ENCODE assay signal across 17 cellular contexts in the genomic region with DNA sequence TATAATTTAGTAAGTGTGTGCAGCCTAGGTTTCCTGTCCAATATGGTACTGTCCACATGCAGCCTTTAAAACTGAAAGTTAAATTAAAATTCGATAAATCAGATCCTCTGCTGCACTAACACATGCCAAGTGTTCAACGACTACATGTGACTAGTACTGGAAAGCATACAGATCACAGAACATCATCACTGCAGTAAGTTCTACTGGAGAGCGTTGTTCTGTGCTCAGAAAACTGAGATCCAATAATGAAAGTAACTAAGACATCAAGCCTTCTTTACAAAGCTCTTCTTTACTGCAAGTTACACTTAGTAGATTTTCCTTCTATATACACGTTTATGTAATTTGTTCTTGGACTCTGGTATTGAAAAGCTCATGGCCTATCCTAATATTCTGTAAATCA.
DNase-seq lines count a peak whose midpoint lies in the region; ATAC-seq and TF ChIP-seq lines count a peak whose summit lies in the region.
"Had no signal": no experiment of that assay in that cellular context is flagged by ENCODE, and none has a peak within 500 bp of the region (broad histone marks: within the 10 kb centered on the region; RNA-seq: fewer than 3 reads in every experiment).

No MANE protein-coding gene starts in this region.

- TF ChIP-seq RAD21 in SK-N-SH (IDR thresholded peaks at IDR 0.05; ENCODE audit: low read length): no peak

- no peaks in the 10 kb centered on the region for H3K79me2 ChIP-seq in SK-N-SH (ENCODE audit: insufficient read depth)
- H3K79me2 ChIP-seq in OCI-LY3 (ENCODE audit: low read length): no peaks in the 10 kb centered on the region

- intact Hi-C loops in naive thymus-derived CD4-positive, alpha-beta T cell (cut with micrococcal nuclease): no loop called here

- no peak for TF ChIP-seq CTCF in SK-N-SH (IDR thresholded peaks at IDR 0.05)
- TF ChIP-seq CTCF in OCI-LY3 (IDR thresholded peaks at IDR 0.05; ENCODE audit: low read depth, low read length): no peak
- no peak for TF ChIP-seq CTCF in fibroblast of the aortic adventitia (IDR thresholded peaks at IDR 0.05; ENCODE audit: insufficient read depth, low read length)

- H3K27ac ChIP-seq in SK-N-SH (ENCODE audit: low read depth in 2 of 2, low read length in 1 of 2): peak overlapping the region in 1 of 2 experiments; percentile 58; a peak in 2 of 4 replicates
- H3K27ac ChIP-seq in OCI-LY3 (ENCODE audit: low read length): no peak overlapping the region
- H3K27ac ChIP-seq in stomach smooth muscle (ENCODE audit: low read length): no peak overlapping the region
- no peak overlapping the region for H3K27ac ChIP-seq in naive thymus-derived CD4-positive, alpha-beta T cell (ENCODE audit: low read depth, low read length)
- H3K27ac ChIP-seq: KMS-11, upper lobe of right lung had no signal

- H3K36me3 ChIP-seq in SK-N-SH (replicated peaks in 1 of 2; ENCODE audit: control insufficient read depth in 1 of 2, insufficient read depth in 2 of 2, low read length in 1 of 2) (peaks cover 0 to 15% of the 10 kb centered on the region in 2 experiments), OCI-LY3 (replicated peaks; ENCODE audit: low read depth, low read length) (no peaks in the 10 kb centered on the region), stomach smooth muscle (ENCODE audit: control insufficient read depth in 2 of 2, insufficient read depth in 2 of 2, low read length in 2 of 2) (peaks cover 0 to 2% of the 10 kb centered on the region in 2 donors)
- no peaks in the 10 kb centered on the region for H3K36me3 ChIP-seq in naive thymus-derived CD4-positive, alpha-beta T cell (ENCODE audit: control insufficient read depth in 2 of 3, insufficient read depth in 3 of 3, low read length in 3 of 3)

- no peaks in the 10 kb centered on the region for H3K9me2 ChIP-seq in SK-N-SH

- H3F3A ChIP-seq in SK-N-SH (replicated peaks; ENCODE audit: insufficient read depth): no peaks in the 10 kb centered on the region

- H4K20me1 ChIP-seq in SK-N-SH (ENCODE audit: insufficient read depth) (no peaks in the 10 kb centered on the region), OCI-LY3 (ENCODE audit: insufficient read depth, low read length) (no peaks in the 10 kb centered on the region)

- TF ChIP-seq EP300 in SK-N-SH (IDR thresholded peaks at IDR 0.05; ENCODE audit: borderline replicate concordance in 1 of 2, low read depth in 1 of 2, low read length in 1 of 2): no peak

- peaks cover 0 to 20% (median 12%) of the 10 kb centered on the region in 7 donors for H3K4me1 Mint-ChIP-seq in naive thymus-derived CD4-positive, alpha-beta T cell
- H3K4me1 Mint-ChIP-seq: nephron had no signal

- H3K36me3 Mint-ChIP-seq in naive thymus-derived CD4-positive, alpha-beta T cell: peaks cover 2 to 38% (median 17%) of the 10 kb centered on the region in 5 donors

- POLR2A ChIA-PET in SK-N-SH (lab: Yijun Ruan, JAX): no interaction called here
- POLR2A ChIA-PET in naive thymus-derived CD4-positive, alpha-beta T cell (lab: Charles Lee): no interaction called here

- ATAC-seq in SK-N-SH treated with all-trans-retinoic acid at 6 μM for 48 hours: peak; percentile 52
- ATAC-seq in naive thymus-derived CD4-positive, alpha-beta T cell: no peak
- ATAC-seq: upper lobe of right lung had no signal

- H3K4me2 ChIP-seq in SK-N-SH: no peak overlapping the region
- peak overlapping the region; percentile 47 for H3K4me2 ChIP-seq in OCI-LY3 (ENCODE audit: low read length)
- H3K4me2 ChIP-seq: KMS-11 had no signal

- CTCF ChIA-PET in SK-N-SH (lab: Yijun Ruan, JAX): interaction anchor here (1.0 to 1.6 kb wide), 4 partner anchors 36 to 633 kb away, joined by 3 to 4 read pairs (median 3); no protein-coding TSS in a partner anchor
- CTCF ChIA-PET in naive thymus-derived CD4-positive, alpha-beta T cell (lab: Charles Lee): interaction anchor here (0.6 kb wide), 1 partner anchor 689 kb away, joined by 3 read pairs; no protein-coding TSS in a partner anchor

- H3K9ac ChIP-seq in SK-N-SH (no peak overlapping the region), OCI-LY3 (ENCODE audit: low read length) (no peak overlapping the region), stomach smooth muscle (ENCODE audit: low read length in 2 of 2) (peak overlapping the region in 1 of 2 donors; percentile 24)
- H3K9ac ChIP-seq: KMS-11 had no signal

- no peak overlapping the region for H2AFZ ChIP-seq in SK-N-SH (ENCODE audit: low read depth)
- no peak overlapping the region for H2AFZ ChIP-seq in OCI-LY3 (ENCODE audit: low read depth, low read length)

- H3K4me1 ChIP-seq in SK-N-SH (ENCODE audit: control insufficient read depth in 1 of 2, insufficient read depth in 2 of 2, low read depth in 1 of 2, low read length in 1 of 2): peaks cover 0 to 10% of the 10 kb centered on the region in 2 experiments; a peak in 2 of 4 replicates
- peaks cover 17% of the 10 kb centered on the region for H3K4me1 ChIP-seq in OCI-LY3 (ENCODE audit: low read length)
- H3K4me1 ChIP-seq in stomach smooth muscle (ENCODE audit: control insufficient read depth, insufficient read depth, low read length): no peaks in the 10 kb centered on the region
- H3K4me1 ChIP-seq in naive thymus-derived CD4-positive, alpha-beta T cell (ENCODE audit: control insufficient read depth in 2 of 2, insufficient read depth in 2 of 2, low read length in 2 of 2): no peaks in the 10 kb centered on the region

- DNase-seq in SK-N-SH (no peak), fibroblast of the aortic adventitia (ENCODE audit: low read depth) (peak; percentile 32), T-helper 2 cell (no peak), LoVo (ENCODE audit: low spot score) (no peak)
- no peak for DNase-seq in naive thymus-derived CD4-positive, alpha-beta T cell
- DNase-seq: 8988T; activated naive CD4-positive, alpha-beta T cell treated with Interleukin-2 at 50 U/mL for 16 hours; mammary epithelial cell; NCI-H1436; NCI-H774; stimulated activated naive CD4-positive, alpha-beta T cell; upper lobe of right lung had no signal

- no peak overlapping the region for H3K27ac Mint-ChIP-seq in naive thymus-derived CD4-positive, alpha-beta T cell
- H3K27ac Mint-ChIP-seq: nephron had no signal

- no peak overlapping the region for H3K4me3 ChIP-seq in SK-N-SH (ENCODE audit: low read depth in 2 of 2, low read length in 1 of 2)
- H3K4me3 ChIP-seq in OCI-LY3 (ENCODE audit: low read length): no peak overlapping the region
- H3K4me3 ChIP-seq in fibroblast of the aortic adventitia (ENCODE audit: low read depth, low read length): no peak overlapping the region
- H3K4me3 ChIP-seq in stomach smooth muscle (ENCODE audit: low read length in 2 of 2): peak overlapping the region; percentile 21 to 30
- no peak overlapping the region for H3K4me3 ChIP-seq in naive thymus-derived CD4-positive, alpha-beta T cell (ENCODE audit: low read length)
- H3K4me3 ChIP-seq: upper lobe of right lung had no signal

- H3K4me3 Mint-ChIP-seq in naive thymus-derived CD4-positive, alpha-beta T cell: no peak overlapping the region
- H3K4me3 Mint-ChIP-seq: nephron had no signal

- H3K9me3 Mint-ChIP-seq in naive thymus-derived CD4-positive, alpha-beta T cell: no peaks in the 10 kb centered on the region
- H3K9me3 Mint-ChIP-seq: nephron had no signal

- H3K27me3 ChIP-seq in SK-N-SH (ENCODE audit: insufficient read depth) (no peaks in the 10 kb centered on the region), OCI-LY3 (ENCODE audit: low read depth, low read length) (no peaks in the 10 kb centered on the region), stomach smooth muscle (ENCODE audit: control insufficient read depth in 1 of 2, insufficient read depth in 2 of 2, low read length in 2 of 2) (no peaks in the 10 kb centered on the region)
- no peaks in the 10 kb centered on the region for H3K27me3 ChIP-seq in naive thymus-derived CD4-positive, alpha-beta T cell (ENCODE audit: control insufficient read depth in 2 of 2, insufficient read depth in 2 of 2, low read length in 2 of 2)
- H3K27me3 ChIP-seq: upper lobe of right lung had no signal

- no peaks in the 10 kb centered on the region for H3K9me3 ChIP-seq in SK-N-SH
- no peaks in the 10 kb centered on the region for H3K9me3 ChIP-seq in OCI-LY3 (ENCODE audit: insufficient read depth, low read length)
- no peaks in the 10 kb centered on the region for H3K9me3 ChIP-seq in stomach smooth muscle (ENCODE audit: control insufficient read depth in 2 of 2, low read length in 2 of 2)
- H3K9me3 ChIP-seq in naive thymus-derived CD4-positive, alpha-beta T cell (ENCODE audit: control insufficient read depth in 2 of 3, low read length in 3 of 3): no peaks in the 10 kb centered on the region
- H3K9me3 ChIP-seq: upper lobe of right lung had no signal

- no peaks in the 10 kb centered on the region for H3K27me3 Mint-ChIP-seq in naive thymus-derived CD4-positive, alpha-beta T cell

- WGBS in SK-N-SH (ENCODE audit: low lambda C conversion rate): 58% methylated on average over 4 of the region's 4 CpGs

TF ChIP-seq in SK-N-SH treated with all-trans-retinoic acid at 6 μM for 48 hours, 23 proteins besides CTCF, POLR2A, EP300 and RAD21 (continues in another document):
- TF ChIP-seq GLIS3 (CRISPR knock-in tag; IDR thresholded peaks at IDR 0.05) (no peak), TOX (CRISPR knock-in tag; IDR thresholded peaks at IDR 0.05; ENCODE audit: borderline replicate concordance) (no peak)

TF ChIP-seq in SK-N-SH, 30 proteins besides CTCF, POLR2A, EP300 and RAD21 (continues in another document):
- TF ChIP-seq MXI1 (IDR thresholded peaks at IDR 0.05; ENCODE audit: low read depth, low read length) (no peak), FOXM1 (IDR thresholded peaks at IDR 0.05; ENCODE audit: low read depth) (no peak), GATA2 (CRISPR knock-in tag; IDR thresholded peaks at IDR 0.05) (no peak), RXRA (IDR thresholded peaks at IDR 0.05; ENCODE audit: borderline replicate concordance, low read depth) (no peak), MEF2A (IDR thresholded peaks at IDR 0.05; ENCODE audit: borderline replicate concordance, low read depth) (no peak), EZH2phosphoT487 (IDR thresholded peaks at IDR 0.05; ENCODE audit: borderline replicate concordance, low read depth) (no peak), FOSL2 (IDR thresholded peaks at IDR 0.05; ENCODE audit: borderline replicate concordance, low read depth) (no peak), YY1 (IDR thresholded peaks at IDR 0.05; ENCODE audit: low read depth) (no peak)
- TF ChIP-seq, protein P1, sequence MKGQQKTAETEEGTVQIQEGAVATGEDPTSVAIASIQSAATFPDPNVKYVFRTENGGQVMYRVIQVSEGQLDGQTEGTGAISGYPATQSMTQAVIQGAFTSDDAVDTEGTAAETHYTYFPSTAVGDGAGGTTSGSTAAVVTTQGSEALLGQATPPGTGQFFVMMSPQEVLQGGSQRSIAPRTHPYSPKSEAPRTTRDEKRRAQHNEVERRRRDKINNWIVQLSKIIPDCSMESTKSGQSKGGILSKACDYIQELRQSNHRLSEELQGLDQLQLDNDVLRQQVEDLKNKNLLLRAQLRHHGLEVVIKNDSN (IDR thresholded peaks at IDR 0.05; ENCODE audit: borderline replicate concordance, low read depth): no peak

Comparison
In these comparisons a context has a peak if more than half of its experiments do, and no peak if none do; other contexts are left out.
1. H3K4me3 ChIP-seq: peak in stomach smooth muscle (2 of 2); none in SK-N-SH (0 of 2), OCI-LY3 (single experiment), fibroblast of the aortic adventitia (single experiment) and naive thymus-derived CD4-positive, alpha-beta T cell (single experiment).